ENCODE assay signal across 1 cellular context in the genomic region with DNA sequence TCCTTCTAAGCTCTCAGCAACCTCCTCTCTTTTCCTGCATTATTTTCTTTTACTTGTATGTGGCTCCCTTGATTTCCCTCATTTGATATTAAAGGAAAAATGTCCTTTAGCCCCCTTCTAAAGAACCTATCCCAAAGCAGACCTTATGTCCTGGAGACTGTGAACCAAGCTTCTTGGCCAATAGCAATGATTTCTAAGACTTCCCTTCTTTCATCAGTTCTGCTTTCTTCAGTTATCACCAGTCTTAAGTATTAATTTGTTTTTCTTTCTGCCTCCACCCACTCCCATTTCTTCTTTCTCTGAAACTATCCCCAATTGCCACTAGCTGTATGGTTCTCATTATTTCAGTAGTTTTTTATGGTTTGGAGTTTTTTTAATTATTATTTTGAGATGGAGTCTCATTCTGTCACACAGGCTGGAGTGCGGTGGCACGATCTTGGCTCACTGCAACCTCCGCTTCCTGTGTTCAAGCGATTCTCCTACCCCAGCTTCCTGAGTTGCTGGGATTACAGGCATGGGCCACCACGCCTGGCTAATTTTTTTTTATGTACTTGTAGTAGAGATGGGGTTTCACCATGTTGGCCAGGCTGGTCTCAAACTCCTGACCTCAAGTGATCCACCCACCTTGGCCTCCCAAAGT.
TF ChIP-seq lines count a peak whose summit lies in the region.

No MANE protein-coding gene starts in this region.

TF ChIP-seq in WTC11, 78 proteins besides CTCF, POLR2A, EP300 and RAD21 (continued from another document):
- TF ChIP-seq, protein P1, sequence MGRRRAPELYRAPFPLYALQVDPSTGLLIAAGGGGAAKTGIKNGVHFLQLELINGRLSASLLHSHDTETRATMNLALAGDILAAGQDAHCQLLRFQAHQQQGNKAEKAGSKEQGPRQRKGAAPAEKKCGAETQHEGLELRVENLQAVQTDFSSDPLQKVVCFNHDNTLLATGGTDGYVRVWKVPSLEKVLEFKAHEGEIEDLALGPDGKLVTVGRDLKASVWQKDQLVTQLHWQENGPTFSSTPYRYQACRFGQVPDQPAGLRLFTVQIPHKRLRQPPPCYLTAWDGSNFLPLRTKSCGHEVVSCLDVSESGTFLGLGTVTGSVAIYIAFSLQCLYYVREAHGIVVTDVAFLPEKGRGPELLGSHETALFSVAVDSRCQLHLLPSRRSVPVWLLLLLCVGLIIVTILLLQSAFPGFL (CRISPR knock-in tag; IDR thresholded peaks at IDR 0.05; ENCODE audit: borderline replicate concordance): no peak
- TF ChIP-seq ZNF396 (CRISPR knock-in tag; IDR thresholded peaks at IDR 0.05; ENCODE audit: borderline replicate concordance): no peak
- TF ChIP-seq EMX1 (CRISPR knock-in tag; IDR thresholded peaks at IDR 0.05): no peak
- TF ChIP-seq, protein P2, sequence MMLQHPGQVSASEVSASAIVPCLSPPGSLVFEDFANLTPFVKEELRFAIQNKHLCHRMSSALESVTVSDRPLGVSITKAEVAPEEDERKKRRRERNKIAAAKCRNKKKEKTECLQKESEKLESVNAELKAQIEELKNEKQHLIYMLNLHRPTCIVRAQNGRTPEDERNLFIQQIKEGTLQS (CRISPR knock-in tag; conservative IDR thresholded peaks at IDR 0.05): no peak
- TF ChIP-seq JAZF1 (CRISPR knock-in tag; IDR thresholded peaks at IDR 0.05): no peak
- no peak for TF ChIP-seq CREB1 (CRISPR knock-in tag; IDR thresholded peaks at IDR 0.05)
- no peak for TF ChIP-seq ZNF317 (CRISPR knock-in tag; IDR thresholded peaks at IDR 0.05; ENCODE audit: borderline replicate concordance, low read depth)
- no peak for TF ChIP-seq NFATC4 (CRISPR knock-in tag; IDR thresholded peaks at IDR 0.05)
- TF ChIP-seq ZNF232 (CRISPR knock-in tag; IDR thresholded peaks at IDR 0.05): no peak
- no peak for TF ChIP-seq GRHL2 (CRISPR knock-in tag; IDR thresholded peaks at IDR 0.05; ENCODE audit: insufficient replicate concordance, severe bottlenecking)
- TF ChIP-seq, protein P3, sequence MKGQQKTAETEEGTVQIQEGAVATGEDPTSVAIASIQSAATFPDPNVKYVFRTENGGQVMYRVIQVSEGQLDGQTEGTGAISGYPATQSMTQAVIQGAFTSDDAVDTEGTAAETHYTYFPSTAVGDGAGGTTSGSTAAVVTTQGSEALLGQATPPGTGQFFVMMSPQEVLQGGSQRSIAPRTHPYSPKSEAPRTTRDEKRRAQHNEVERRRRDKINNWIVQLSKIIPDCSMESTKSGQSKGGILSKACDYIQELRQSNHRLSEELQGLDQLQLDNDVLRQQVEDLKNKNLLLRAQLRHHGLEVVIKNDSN (CRISPR knock-in tag; IDR thresholded peaks at IDR 0.05): no peak
- TF ChIP-seq, protein P4, sequence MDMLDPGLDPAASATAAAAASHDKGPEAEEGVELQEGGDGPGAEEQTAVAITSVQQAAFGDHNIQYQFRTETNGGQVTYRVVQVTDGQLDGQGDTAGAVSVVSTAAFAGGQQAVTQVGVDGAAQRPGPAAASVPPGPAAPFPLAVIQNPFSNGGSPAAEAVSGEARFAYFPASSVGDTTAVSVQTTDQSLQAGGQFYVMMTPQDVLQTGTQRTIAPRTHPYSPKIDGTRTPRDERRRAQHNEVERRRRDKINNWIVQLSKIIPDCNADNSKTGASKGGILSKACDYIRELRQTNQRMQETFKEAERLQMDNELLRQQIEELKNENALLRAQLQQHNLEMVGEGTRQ (CRISPR knock-in tag; IDR thresholded peaks at IDR 0.05): no peak
- no peak for TF ChIP-seq ZNF263 (CRISPR knock-in tag; IDR thresholded peaks at IDR 0.05; ENCODE audit: low read depth)
- TF ChIP-seq MXD4 (CRISPR knock-in tag; IDR thresholded peaks at IDR 0.05; ENCODE audit: borderline replicate concordance): no peak
